In the genomic region with DNA sequence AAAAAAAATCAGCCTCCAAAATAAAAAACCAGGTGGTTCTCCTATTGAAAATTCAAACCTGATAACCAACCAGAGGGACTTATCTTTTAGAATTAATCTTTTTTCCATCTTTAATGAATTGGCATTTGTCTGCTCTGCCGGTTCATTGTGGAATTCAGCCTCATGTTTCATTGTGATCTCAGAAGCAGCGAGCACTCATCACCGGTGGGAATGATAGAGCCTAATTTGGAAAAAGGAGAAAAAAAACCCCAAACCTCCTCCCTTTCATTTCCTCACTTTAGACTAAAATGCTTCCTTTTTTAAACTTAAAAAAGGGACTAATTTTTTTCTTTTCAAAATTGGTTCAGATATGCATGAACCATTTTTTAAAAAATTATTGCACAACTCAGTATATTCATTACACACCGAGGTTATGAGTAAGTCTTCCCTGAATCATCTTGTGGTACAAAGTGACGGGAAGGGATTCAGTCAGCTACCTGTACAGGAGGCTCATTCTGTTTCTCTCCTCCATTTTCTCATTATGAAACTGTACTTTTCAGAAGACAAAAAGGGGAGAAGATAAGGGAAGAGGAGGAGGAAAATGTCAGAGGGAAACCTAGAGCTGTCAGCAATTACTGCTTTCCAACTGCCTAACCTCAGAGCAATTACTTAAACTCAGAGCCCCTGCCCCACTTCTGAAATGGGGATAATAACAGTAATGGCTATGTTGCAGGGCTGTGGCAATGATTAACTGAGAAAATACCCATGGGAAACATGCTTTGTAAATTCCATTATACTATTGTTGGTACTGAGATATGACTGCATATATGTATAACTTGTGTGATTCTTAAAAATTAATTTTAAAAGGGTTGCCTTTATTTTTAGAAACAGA, we compare ENCODE assay signal across 8 cellular contexts. TPM values are rescaled to one million over a fixed set of nuclear protein-coding genes. Genes with fewer than 3 reads are reported as not detected.
DNase-seq lines count a peak whose midpoint lies in the region; ATAC-seq lines count a peak whose summit lies in the region.

No MANE protein-coding gene starts in this region.

- peak overlapping the region; percentile 54 to 73 for H3K27ac Mint-ChIP-seq in effector memory CD8-positive, alpha-beta T cell

- ATAC-seq in GM21447 (IDR thresholded peaks at IDR 0.05; ENCODE audit: unreplicated experiment): peak; percentile 62
- peak; percentile 26 for ATAC-seq in effector memory CD8-positive, alpha-beta T cell (replicated peaks)

- no peaks in the 10 kb centered on the region for H3K27me3 ChIP-seq in HAP-1 (ENCODE audit: low read depth)

- in situ Hi-C loops in HAP-1 (cut with MboI; ENCODE audit: low sequenced_read_pairs): no loop called here
- in situ Hi-C loops in G401 (cut with HindIII; ENCODE audit: low sequenced_read_pairs): no loop called here

- H3K4me1 Mint-ChIP-seq in effector memory CD8-positive, alpha-beta T cell (ENCODE audit: low read depth in 2 of 2): peaks cover 39 to 55% of the 10 kb centered on the region in 2 donors

- no peaks in the 10 kb centered on the region for H3K9me3 Mint-ChIP-seq in effector memory CD8-positive, alpha-beta T cell

- H3K4me3 ChIP-seq in HAP-1: no peak overlapping the region

- H3K9me3 ChIP-seq in HAP-1: no peaks in the 10 kb centered on the region; the same call in 1 of the 2 replicates

- H3K36me3 ChIP-seq in HAP-1 (replicated peaks): no peaks in the 10 kb centered on the region

- H3K4me1 ChIP-seq in HAP-1: peaks cover 6% of the 10 kb centered on the region

- DNase-seq in Daoy (ENCODE audit: low read depth) (peak; percentile 60), HS-5 (ENCODE audit: low read depth) (peak; percentile 62), KG1 (lab: John Stamatoyannopoulos, UW) (no peak), HAP-1 (ENCODE audit: low spot score in 2 of 2) (no peak), G401 (ENCODE audit: low spot score) (no peak)
- no peak for DNase-seq in effector memory CD8-positive, alpha-beta T cell
- no peak for DNase-seq in stimulated activated CD4-positive, alpha-beta T cell treated with anti-CD3 and anti-CD28 coated beads, Interleukin-2, amount 100 ng/mL, for 48 hours

- peak overlapping the region in 1 of 2 donors; percentile 19 for H3K4me3 Mint-ChIP-seq in effector memory CD8-positive, alpha-beta T cell

- H3K36me3 Mint-ChIP-seq in effector memory CD8-positive, alpha-beta T cell (ENCODE audit: insufficient read depth): peaks cover 17% of the 10 kb centered on the region

- H3K27me3 Mint-ChIP-seq in effector memory CD8-positive, alpha-beta T cell: no peaks in the 10 kb centered on the region

RNA-seq across cellular contexts. Expression of gene GALNT10, which starts 23.9 kb away (rescaled TPM):
- 31.2 and 44.7 TPM in 2 replicates for total RNA-seq in Daoy (2014; rRNA removed; shearing (Covaris generic))
- 47.8 and 61.1 TPM in 2 replicates for total RNA-seq in G401 (2014; rRNA removed; shearing (Covaris generic))

Comparison
In these comparisons a context has a peak if more than half of its experiments do, and no peak if none do; other contexts are left out.
1. DNase-seq: peak in Daoy (single experiment) and HS-5 (single experiment); none in effector memory CD8-positive, alpha-beta T cell (0 of 3), KG1 (single experiment), HAP-1 (0 of 2), stimulated activated CD4-positive, alpha-beta T cell treated with anti-CD3 and anti-CD28 coated beads, Interleukin-2, amount 100 ng/mL, for 48 hours (0 of 2) and G401 (single experiment).